In the genomic region with DNA sequence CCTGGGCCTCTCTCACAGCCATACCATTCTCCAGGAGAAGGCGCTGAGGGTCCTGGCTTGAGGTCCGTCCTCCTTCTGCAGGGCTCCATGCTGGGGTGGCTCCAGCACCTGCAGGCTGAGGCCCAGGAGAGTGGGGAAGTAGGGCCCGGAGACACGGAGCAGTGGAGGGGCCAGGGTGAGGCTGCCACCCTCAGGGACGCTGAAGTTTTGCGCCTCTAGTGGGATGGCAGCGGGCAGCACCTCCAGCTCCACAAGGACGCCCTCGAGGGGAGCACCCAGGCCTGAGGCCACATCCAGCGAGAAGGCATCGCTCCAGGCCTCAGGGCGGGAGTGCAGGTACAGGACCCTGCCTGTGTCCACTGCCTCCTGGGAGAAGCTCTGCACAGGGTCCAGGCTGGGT, we compare ENCODE assay signal across 21 cellular contexts. TPM values are rescaled to one million over a fixed set of nuclear protein-coding genes. Genes with fewer than 3 reads are reported as not detected.
DNase-seq lines count a peak whose midpoint lies in the region; ATAC-seq, FAIRE-seq and TF ChIP-seq lines count a peak whose summit lies in the region.
"Had no signal": no experiment of that assay in that cellular context is flagged by ENCODE, and none has a peak within 500 bp of the region (broad histone marks: within the 10 kb centered on the region; RNA-seq: fewer than 3 reads in every experiment).

No MANE protein-coding gene starts in this region.

- no peak for TF ChIP-seq RAD21 in HepG2 (CRISPR knock-in tag; IDR thresholded peaks at IDR 0.05)

- peak; percentile 55 for ATAC-seq in HepG2
- ATAC-seq in right lobe of liver = no peak

- peak overlapping the region in 1 of 3 experiments; percentile 33; a peak in 1 of 6 replicates for H3K4me3 ChIP-seq in HepG2 (replicated peaks in 1 of 3; ENCODE audit: insufficient read depth in 1 of 3, low read depth in 2 of 3, low read length in 3 of 3)
- H3K4me3 ChIP-seq in right lobe of liver = no peak overlapping the region
- H3K4me3 ChIP-seq: HAP-1 had no signal

- H4K20me1 ChIP-seq in HepG2 (ENCODE audit: insufficient read depth, low read length) = no peaks in the 10 kb centered on the region

- peaks cover 6 to 25% of the 10 kb centered on the region in 2 experiments for H3K27me3 ChIP-seq in HepG2 (ENCODE audit: control insufficient read depth in 1 of 2, insufficient read depth in 2 of 2, low read length in 2 of 2)
- H3K27me3 ChIP-seq in right lobe of liver = no peaks in the 10 kb centered on the region
- H3K27me3 ChIP-seq: BE2C had no signal

- POLR2A ChIA-PET in HepG2 (lab: Yijun Ruan, JAX) (interaction anchor here (1.1 to 1.7 kb wide), 3 partner anchors 34 to 45 kb away, joined by 3 to 5 read pairs (median 4); partner anchors contain the start of genes IMP3 and SNX33), RWPE1 (lab: Yijun Ruan, JAX; ENCODE audit: low non-redundant PET) (no interaction called here)

- H3K4me2 ChIP-seq in HepG2 (ENCODE audit: low read depth, low read length) = peak overlapping the region; percentile 46; the same call in 1 of the 2 replicates

- TF ChIP-seq CTCF in HepG2 (CRISPR knock-in tag; IDR thresholded peaks at IDR 0.05) (peak; percentile 22), right lobe of liver (IDR thresholded peaks at IDR 0.05) (no peak), RWPE1 (conservative IDR thresholded peaks at IDR 0.05; ENCODE audit: low read depth) (no peak)

- FAIRE-seq in HepG2 (lab: Jason Lieb, UNC) = no peak
- FAIRE-seq: A204.1, D721Med, GM12891, RCC 7860 had no signal

- DNase-seq in HepG2 (ENCODE audit: low spot score) (no peak), right lobe of liver (no peak), RWPE1 (ENCODE audit: low spot score) (no peak), iPS-NIHi11 (ENCODE audit: low spot score) (no peak), NCI-H524 (lab: John Stamatoyannopoulos, UW) (no peak), cerebellar nuclear complex (lab: John Stamatoyannopoulos, UW) (no peak)
- DNase-seq: BE2C, DMS79, KG1, NCI-H1092 treated with DMSO at 0.1 percent for 48 hours, NCI-H1436 treated with DMSO at 0.1 percent for 48 hours, NCI-H1930, NCI-H2171, NCI-H345, OCI-M1, Right ventricle myocardium superior had no signal

- intact Hi-C loops in HepG2 (cut with micrococcal nuclease; ENCODE audit: unreplicated experiment) = loop anchor here (2.0 to 10.0 kb wide), 2 partner anchors 118 to 320 kb away; partner anchors contain the start of gene MAN2C1
- intact Hi-C loops in right lobe of liver (cut with DNase I) = loop anchor here in 1 of 2 donors (10.0 kb wide), 1 partner anchor 50 kb away; no protein-coding TSS in a partner anchor

- H3K4me1 ChIP-seq in HepG2 (ENCODE audit: insufficient read depth, low read length) = peaks cover 36% of the 10 kb centered on the region
- H3K4me1 ChIP-seq in right lobe of liver = peaks cover 0 to 12% (median 3%) of the 10 kb centered on the region in 4 donors
- H3K4me1 ChIP-seq: BE2C, HAP-1 had no signal

- TF ChIP-seq POLR2A in HepG2 (IDR thresholded peaks at IDR 0.05; ENCODE audit: insufficient read depth in 1 of 2, low read depth in 2 of 2, low read length in 2 of 2) (no peak), right lobe of liver (IDR thresholded peaks at IDR 0.05) (no peak)

- TF ChIP-seq EP300 in HepG2 (IDR thresholded peaks at IDR 0.05; ENCODE audit: low read depth in 2 of 2, low read length in 2 of 2) (no peak), HepG2 (CRISPR knock-in tag; IDR thresholded peaks at IDR 0.05; ENCODE audit: borderline replicate concordance) (no peak)

- no peaks in the 10 kb centered on the region for H3K9me3 ChIP-seq in HepG2 (ENCODE audit: low read length)
- H3K9me3 ChIP-seq in right lobe of liver = no peaks in the 10 kb centered on the region
- H3K9me3 ChIP-seq: BE2C, HAP-1 had no signal

- H3K27ac ChIP-seq in HepG2 (ENCODE audit: extremely low read length, insufficient read depth, low read length) = no peak overlapping the region
- H3K27ac ChIP-seq in right lobe of liver = no peak overlapping the region
- 0 out of 2 replicates have a peak overlapping the region, but pooled peaks have one; percentile 2 for H3K27ac ChIP-seq in RWPE1

- H3K9ac ChIP-seq in HepG2 (ENCODE audit: insufficient read depth, low read depth, low read length) = no peak overlapping the region

- in situ Hi-C loops in HepG2 (cut with HindIII; ENCODE audit: extremely low pct_ligation_motif_present, low pct_unique_long_range_greater_than_20kb) = loop anchor here (10.0 kb wide), 1 partner anchor 120 kb away; no protein-coding TSS in a partner anchor

- no TSS peak for BruUV-seq in HepG2 (replicated peaks; lab: Mats Ljungman, UMichigan)

- no peak overlapping the region for H2AFZ ChIP-seq in HepG2 (ENCODE audit: low read length)

- H3K36me3 ChIP-seq in HepG2 (replicated peaks in 1 of 2; ENCODE audit: control insufficient read depth in 1 of 2, insufficient read depth in 2 of 2, low read length in 2 of 2) (no peaks in the 10 kb centered on the region), right lobe of liver (no peaks in the 10 kb centered on the region)
- H3K36me3 ChIP-seq: BE2C, HAP-1 had no signal

- WGBS in HepG2 (ENCODE audit: low lambda C conversion rate) = 10% methylated on average over 2 of the region's 12 CpGs
- WGBS in right lobe of liver (ENCODE audit: insufficient coverage, low coverage, low lambda C conversion rate, missing lambda C conversion rate) = no CpG with 5 or more reads among the region's 12 CpGs

- no peaks in the 10 kb centered on the region for H3K79me2 ChIP-seq in HepG2 (ENCODE audit: insufficient read depth, low read length)

- CTCF ChIA-PET in HepG2 (lab: Yijun Ruan, JAX; ENCODE audit: low intra/inter-chr PET ratio, low total read pairs) = interaction anchor here (0.9 to 1.3 kb wide), 3 partner anchors 58 to 236 kb away, joined by 3 to 6 read pairs (median 3); no protein-coding TSS in a partner anchor
- CTCF ChIA-PET in RWPE1 (lab: Yijun Ruan, JAX) = interaction anchor here (0.6 to 2.5 kb wide), 4 partner anchors 9 to 171 kb away, joined by 3 to 18 read pairs (median 8); partner anchors contain the start of gene IMP3

RNA-seq across cellular contexts. Expression of gene CSPG4, which starts 27.5 kb away (rescaled TPM):
- 0.03 and 0.04 TPM in 2 replicates for total RNA-seq in HepG2 (2016; rRNA removed; fragmentation: Illumina TruSeq; extraction: Trizol)
- total RNA-seq in HepG2 (2016; cell fraction: cytosol; rRNA removed; fragmentation: Illumina TruSeq; extraction: Trizol; ENCODE audit: low read depth) = not detected in 2 replicates
- total RNA-seq in HepG2 (2016; cell fraction: insoluble cytoplasmic fraction; rRNA removed; fragmentation: Illumina TruSeq; extraction: Trizol) = 0.01 and 0.02 TPM in 2 replicates
- not detected in 2 replicates for total RNA-seq in HepG2 (2016; cell fraction: membrane; rRNA removed; fragmentation: Illumina TruSeq; extraction: Trizol)
- 0.06 and 0.09 TPM in 2 replicates for total RNA-seq in HepG2 (2016; cell fraction: nucleus; rRNA removed; fragmentation: Illumina TruSeq; extraction: Trizol)
- 0.01 and 0.03 TPM in 2 replicates for polyA plus RNA-seq in HepG2 (2011; rRNA removed)
- polyA plus RNA-seq in HepG2 (2011; cell fraction: cytosol; rRNA removed) = 0.01 TPM in 2 replicates
- polyA plus RNA-seq in HepG2 (2011; cell fraction: nucleus; rRNA removed) = 0.14 and 0.19 TPM in 2 replicates
- 0.03 and 0.04 TPM in 2 replicates for polyA plus RNA-seq in HepG2 (2012)
- polyA plus RNA-seq in HepG2 (2016; cell fraction: cytosol; fragmentation: Illumina TruSeq; extraction: Trizol; ENCODE audit: low read depth) = not detected in 2 replicates
- not detected in 2 replicates for polyA plus RNA-seq in HepG2 (2016; cell fraction: insoluble cytoplasmic fraction; fragmentation: Illumina TruSeq; extraction: Trizol; ENCODE audit: low read depth)
- polyA plus RNA-seq in HepG2 (2016; cell fraction: membrane; fragmentation: Illumina TruSeq; extraction: Trizol; ENCODE audit: low read depth) = not detected in 2 replicates
- not detected in 2 replicates for polyA plus RNA-seq in HepG2 (2016; cell fraction: nucleus; fragmentation: Illumina TruSeq; extraction: Trizol; ENCODE audit: insufficient read depth, low read depth)
- polyA minus RNA-seq in HepG2 (2011; rRNA and poly(A)+ RNA removed; ENCODE audit: low replicate concordance) = 0.08 and 24.5 TPM in 2 replicates
- polyA minus RNA-seq in HepG2 (2011; cell fraction: cytosol; rRNA and poly(A)+ RNA removed) = 0.18 TPM in 1 of 2 replicates, not detected in the other
- 0.12 and 0.13 TPM in 2 replicates for polyA minus RNA-seq in HepG2 (2011; cell fraction: nucleus; rRNA and poly(A)+ RNA removed)
- under 1 TPM; 0.12 to 0.29 (median 0.20) TPM for total RNA-seq in right lobe of liver

RNA-seq across cellular contexts. Expression of gene SNX33, which starts 37.5 kb away (rescaled TPM):
- 10.8 and 11.0 TPM in 2 replicates for total RNA-seq in HepG2 (2016; rRNA removed; fragmentation: Illumina TruSeq; extraction: Trizol)
- total RNA-seq in HepG2 (2016; cell fraction: cytosol; rRNA removed; fragmentation: Illumina TruSeq; extraction: Trizol; ENCODE audit: low read depth) = 0.71 and 0.91 TPM in 2 replicates
- total RNA-seq in HepG2 (2016; cell fraction: insoluble cytoplasmic fraction; rRNA removed; fragmentation: Illumina TruSeq; extraction: Trizol) = 7.9 and 10.3 TPM in 2 replicates
- 3.9 and 4.8 TPM in 2 replicates for total RNA-seq in HepG2 (2016; cell fraction: membrane; rRNA removed; fragmentation: Illumina TruSeq; extraction: Trizol)
- total RNA-seq in HepG2 (2016; cell fraction: nucleus; rRNA removed; fragmentation: Illumina TruSeq; extraction: Trizol) = 10.1 and 11.4 TPM in 2 replicates
- polyA plus RNA-seq in HepG2 (2011; rRNA removed) = 11.6 and 18.9 TPM in 2 replicates
- 9.3 and 11.8 TPM in 2 replicates for polyA plus RNA-seq in HepG2 (2011; cell fraction: cytosol; rRNA removed)
- 50.4 and 52.6 TPM in 2 replicates for polyA plus RNA-seq in HepG2 (2011; cell fraction: nucleus; rRNA removed)
- 12.7 and 13.6 TPM in 2 replicates for polyA plus RNA-seq in HepG2 (2012)
- 0.63 and 0.86 TPM in 2 replicates for polyA plus RNA-seq in HepG2 (2016; cell fraction: cytosol; fragmentation: Illumina TruSeq; extraction: Trizol; ENCODE audit: low read depth)
- 9.7 and 12.3 TPM in 2 replicates for polyA plus RNA-seq in HepG2 (2016; cell fraction: insoluble cytoplasmic fraction; fragmentation: Illumina TruSeq; extraction: Trizol; ENCODE audit: low read depth)
- polyA plus RNA-seq in HepG2 (2016; cell fraction: membrane; fragmentation: Illumina TruSeq; extraction: Trizol; ENCODE audit: low read depth) = 2.5 and 3.6 TPM in 2 replicates
- polyA plus RNA-seq in HepG2 (2016; cell fraction: nucleus; fragmentation: Illumina TruSeq; extraction: Trizol; ENCODE audit: insufficient read depth, low read depth) = 19.1 and 19.2 TPM in 2 replicates
- polyA minus RNA-seq in HepG2 (2011; rRNA and poly(A)+ RNA removed; ENCODE audit: low replicate concordance) = 26.7 and 38.9 TPM in 2 replicates
- polyA minus RNA-seq in HepG2 (2011; cell fraction: cytosol; rRNA and poly(A)+ RNA removed) = 13.9 and 19.9 TPM in 2 replicates
- polyA minus RNA-seq in HepG2 (2011; cell fraction: nucleus; rRNA and poly(A)+ RNA removed) = 21.4 and 25.6 TPM in 2 replicates
- 10 to 100 TPM; 12.0 to 17.2 (median 14.2) TPM for total RNA-seq in right lobe of liver

RNA-seq across cellular contexts. Expression of gene IMP3, which starts 45.2 kb away (rescaled TPM):
- total RNA-seq in HepG2 (2016; rRNA removed; fragmentation: Illumina TruSeq; extraction: Trizol) (143 and 165 TPM in 2 replicates), right lobe of liver (100 to 1,000 TPM in 2 of 6 experiments, 10 to 100 TPM in 4; 37.7 to 192 (median 44.4) TPM)
- total RNA-seq in HepG2 (2016; cell fraction: cytosol; rRNA removed; fragmentation: Illumina TruSeq; extraction: Trizol; ENCODE audit: low read depth) = 53.3 and 58.3 TPM in 2 replicates
- 140 and 190 TPM in 2 replicates for total RNA-seq in HepG2 (2016; cell fraction: insoluble cytoplasmic fraction; rRNA removed; fragmentation: Illumina TruSeq; extraction: Trizol)
- total RNA-seq in HepG2 (2016; cell fraction: membrane; rRNA removed; fragmentation: Illumina TruSeq; extraction: Trizol) = 89.4 and 101 TPM in 2 replicates
- 53.0 and 64.9 TPM in 2 replicates for total RNA-seq in HepG2 (2016; cell fraction: nucleus; rRNA removed; fragmentation: Illumina TruSeq; extraction: Trizol)
- polyA plus RNA-seq in HepG2 (2011; rRNA removed) = 38.3 and 40.4 TPM in 2 replicates
- polyA plus RNA-seq in HepG2 (2011; cell fraction: cytosol; rRNA removed) = 55.6 and 80.6 TPM in 2 replicates
- polyA plus RNA-seq in HepG2 (2011; cell fraction: nucleus; rRNA removed) = 36.4 and 36.8 TPM in 2 replicates
- 33.6 and 51.6 TPM in 2 replicates for polyA plus RNA-seq in HepG2 (2012)
- 32.6 and 40.1 TPM in 2 replicates for polyA plus RNA-seq in HepG2 (2016; cell fraction: cytosol; fragmentation: Illumina TruSeq; extraction: Trizol; ENCODE audit: low read depth)
- 146 and 162 TPM in 2 replicates for polyA plus RNA-seq in HepG2 (2016; cell fraction: insoluble cytoplasmic fraction; fragmentation: Illumina TruSeq; extraction: Trizol; ENCODE audit: low read depth)
- polyA plus RNA-seq in HepG2 (2016; cell fraction: membrane; fragmentation: Illumina TruSeq; extraction: Trizol; ENCODE audit: low read depth) = 51.8 and 60.0 TPM in 2 replicates
- 76.9 and 83.4 TPM in 2 replicates for polyA plus RNA-seq in HepG2 (2016; cell fraction: nucleus; fragmentation: Illumina TruSeq; extraction: Trizol; ENCODE audit: insufficient read depth, low read depth)
- 38.2 and 47.6 TPM in 2 replicates for polyA minus RNA-seq in HepG2 (2011; rRNA and poly(A)+ RNA removed; ENCODE audit: low replicate concordance)
- 32.0 and 35.4 TPM in 2 replicates for polyA minus RNA-seq in HepG2 (2011; cell fraction: cytosol; rRNA and poly(A)+ RNA removed)
- polyA minus RNA-seq in HepG2 (2011; cell fraction: nucleus; rRNA and poly(A)+ RNA removed) = 17.8 and 21.0 TPM in 2 replicates

RNA-seq across cellular contexts. Expression of gene SNUPN, which starts 59.7 kb away (rescaled TPM):
- 16.4 and 18.3 TPM in 2 replicates for total RNA-seq in HepG2 (2016; rRNA removed; fragmentation: Illumina TruSeq; extraction: Trizol)
- total RNA-seq in HepG2 (2016; cell fraction: cytosol; rRNA removed; fragmentation: Illumina TruSeq; extraction: Trizol; ENCODE audit: low read depth) = 6.8 and 7.2 TPM in 2 replicates
- total RNA-seq in HepG2 (2016; cell fraction: insoluble cytoplasmic fraction; rRNA removed; fragmentation: Illumina TruSeq; extraction: Trizol) = 15.6 and 16.3 TPM in 2 replicates
- total RNA-seq in HepG2 (2016; cell fraction: membrane; rRNA removed; fragmentation: Illumina TruSeq; extraction: Trizol) = 12.1 and 13.5 TPM in 2 replicates
- 6.7 and 7.2 TPM in 2 replicates for total RNA-seq in HepG2 (2016; cell fraction: nucleus; rRNA removed; fragmentation: Illumina TruSeq; extraction: Trizol)
- polyA plus RNA-seq in HepG2 (2011; rRNA removed) = 7.6 and 9.0 TPM in 2 replicates
- 6.7 and 7.3 TPM in 2 replicates for polyA plus RNA-seq in HepG2 (2011; cell fraction: cytosol; rRNA removed)
- 4.2 and 4.4 TPM in 2 replicates for polyA plus RNA-seq in HepG2 (2011; cell fraction: nucleus; rRNA removed)
- polyA plus RNA-seq in HepG2 (2012) = 6.0 and 8.6 TPM in 2 replicates
- polyA plus RNA-seq in HepG2 (2016; cell fraction: cytosol; fragmentation: Illumina TruSeq; extraction: Trizol; ENCODE audit: low read depth) = 4.4 and 6.8 TPM in 2 replicates
- polyA plus RNA-seq in HepG2 (2016; cell fraction: insoluble cytoplasmic fraction; fragmentation: Illumina TruSeq; extraction: Trizol; ENCODE audit: low read depth) = 19.3 and 20.4 TPM in 2 replicates
- 8.3 and 9.4 TPM in 2 replicates for polyA plus RNA-seq in HepG2 (2016; cell fraction: membrane; fragmentation: Illumina TruSeq; extraction: Trizol; ENCODE audit: low read depth)
- 10.9 and 12.9 TPM in 2 replicates for polyA plus RNA-seq in HepG2 (2016; cell fraction: nucleus; fragmentation: Illumina TruSeq; extraction: Trizol; ENCODE audit: insufficient read depth, low read depth)
- 5.9 and 26.5 TPM in 2 replicates for polyA minus RNA-seq in HepG2 (2011; rRNA and poly(A)+ RNA removed; ENCODE audit: low replicate concordance)
- 4.9 and 5.9 TPM in 2 replicates for polyA minus RNA-seq in HepG2 (2011; cell fraction: cytosol; rRNA and poly(A)+ RNA removed)
- polyA minus RNA-seq in HepG2 (2011; cell fraction: nucleus; rRNA and poly(A)+ RNA removed) = 8.1 and 9.9 TPM in 2 replicates
- total RNA-seq in right lobe of liver = 10 to 100 TPM; 11.1 to 19.4 (median 13.3) TPM
